ENCODE assay signal across 20 cellular contexts in genomic region chr10:107692072-107692471, GRCh38.
"Had no signal": no experiment of that assay in that cellular context is flagged by ENCODE, and none has a peak within 500 bp of the region (broad histone marks: within the 10 kb centered on the region; RNA-seq: fewer than 3 reads in every experiment).

No MANE protein-coding gene starts in this region.

- H3K4me3 ChIP-seq: heart left ventricle, left lung, psoas muscle, sigmoid colon had no signal

- H3K4me3 Mint-ChIP-seq: activated naive CD8-positive, alpha-beta T cell; activated T-cell treated with anti-CD3 and anti-CD28 coated beads, Interleukin-2, amount 50 U/mL, for 24 hours; brain; central memory CD8-positive, alpha-beta T cell; nephron had no signal

- H3K27me3 ChIP-seq: heart left ventricle, left lung, sigmoid colon had no signal

- H3K9me3 Mint-ChIP-seq: brain, nephron had no signal

- H3K4me1 Mint-ChIP-seq: brain; central memory CD8-positive, alpha-beta T cell; nephron had no signal

- H3K36me3 Mint-ChIP-seq: activated naive CD8-positive, alpha-beta T cell; brain had no signal

- H3K27ac Mint-ChIP-seq: activated naive CD8-positive, alpha-beta T cell; activated T-cell treated with anti-CD3 and anti-CD28 coated beads, Interleukin-2, amount 50 U/mL, for 24 hours; brain; nephron had no signal

- DNase-seq: activated CD4-positive, CD25-positive, alpha-beta regulatory T cell; activated effector memory CD4-positive, alpha-beta T cell treated with anti-CD3 and anti-CD28 coated beads, Interleukin-2, amount 50 U/mL, for 16 hours; activated T-cell treated with anti-CD3 and anti-CD28 coated beads, Interleukin-2, amount 50 U/mL, for 24 hours; amygdala; cortex of kidney; effector CD8-positive, alpha-beta T cell; foreskin melanocyte; heart left ventricle; left lung; occipital lobe; psoas muscle; sigmoid colon; stimulated activated CD4-positive, alpha-beta T cell treated with anti-CD3 and anti-CD28 coated beads, Interleukin-2, amount 100 ng/mL, for 24 hours; stimulated activated naive CD4-positive, alpha-beta T cell treated with Interleukin-2 at 50 U/mL for 16 hours; trophoblast cell had no signal

- ATAC-seq: heart left ventricle, left lung, psoas muscle had no signal

- H3K36me3 ChIP-seq: heart left ventricle, left lung, sigmoid colon had no signal

- H3K4me1 ChIP-seq: psoas muscle, sigmoid colon had no signal

- H3K27me3 Mint-ChIP-seq: activated naive CD8-positive, alpha-beta T cell; activated T-cell treated with anti-CD3 and anti-CD28 coated beads, Interleukin-2, amount 50 U/mL, for 24 hours; central memory CD8-positive, alpha-beta T cell had no signal

- FAIRE-seq: keratinocyte had no signal

- H3K9me3 ChIP-seq: left lung, psoas muscle, sigmoid colon had no signal

- H3K27ac ChIP-seq: heart left ventricle, left lung, psoas muscle, sigmoid colon had no signal
